1 cellular context compared by ENCODE assay signal in the genomic region with DNA sequence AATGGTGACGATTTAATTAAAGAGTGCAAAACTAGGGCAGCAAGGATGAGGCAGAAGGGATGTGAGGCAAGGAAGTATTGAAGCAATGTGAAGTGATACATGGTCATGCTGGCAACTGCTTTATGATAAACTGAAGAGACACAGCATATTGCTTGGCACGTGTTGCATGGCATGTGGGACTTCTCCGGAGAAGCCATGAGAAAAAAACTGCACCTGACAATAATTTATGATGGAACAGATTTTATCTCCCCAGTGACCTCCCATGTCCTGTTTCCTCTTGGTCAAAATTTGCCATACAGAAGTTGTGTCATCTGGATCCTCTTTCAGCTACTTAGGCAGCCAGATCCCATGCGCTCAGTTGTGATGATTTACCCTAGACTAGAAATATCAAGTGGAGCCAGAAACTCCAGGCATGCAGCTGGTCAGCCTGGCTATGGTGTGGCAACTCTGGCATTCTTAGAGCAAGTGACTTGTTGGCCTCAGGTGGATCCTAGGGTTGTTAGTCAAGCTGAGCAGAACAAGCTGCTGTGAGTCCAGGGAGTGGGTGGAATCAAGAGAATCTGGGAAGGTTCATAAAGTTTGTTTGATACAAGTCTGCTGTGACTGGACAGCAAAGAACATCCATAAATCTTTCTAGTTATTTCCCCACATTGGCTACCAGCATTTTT.
TF ChIP-seq lines count a peak whose summit lies in the region.

No MANE protein-coding gene starts in this region.

TF ChIP-seq in IMR-90, 13 proteins besides CTCF, POLR2A, EP300 and RAD21:
- TF ChIP-seq, protein P1, sequence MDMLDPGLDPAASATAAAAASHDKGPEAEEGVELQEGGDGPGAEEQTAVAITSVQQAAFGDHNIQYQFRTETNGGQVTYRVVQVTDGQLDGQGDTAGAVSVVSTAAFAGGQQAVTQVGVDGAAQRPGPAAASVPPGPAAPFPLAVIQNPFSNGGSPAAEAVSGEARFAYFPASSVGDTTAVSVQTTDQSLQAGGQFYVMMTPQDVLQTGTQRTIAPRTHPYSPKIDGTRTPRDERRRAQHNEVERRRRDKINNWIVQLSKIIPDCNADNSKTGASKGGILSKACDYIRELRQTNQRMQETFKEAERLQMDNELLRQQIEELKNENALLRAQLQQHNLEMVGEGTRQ (IDR thresholded peaks at IDR 0.05; ENCODE audit: low read depth, low read length): no peak
- TF ChIP-seq MAZ (IDR thresholded peaks at IDR 0.05; ENCODE audit: borderline replicate concordance, low read depth, low read length): no peak
- no peak for TF ChIP-seq FOS (IDR thresholded peaks at IDR 0.05; ENCODE audit: low read depth, low read length)
- TF ChIP-seq, protein P2, sequence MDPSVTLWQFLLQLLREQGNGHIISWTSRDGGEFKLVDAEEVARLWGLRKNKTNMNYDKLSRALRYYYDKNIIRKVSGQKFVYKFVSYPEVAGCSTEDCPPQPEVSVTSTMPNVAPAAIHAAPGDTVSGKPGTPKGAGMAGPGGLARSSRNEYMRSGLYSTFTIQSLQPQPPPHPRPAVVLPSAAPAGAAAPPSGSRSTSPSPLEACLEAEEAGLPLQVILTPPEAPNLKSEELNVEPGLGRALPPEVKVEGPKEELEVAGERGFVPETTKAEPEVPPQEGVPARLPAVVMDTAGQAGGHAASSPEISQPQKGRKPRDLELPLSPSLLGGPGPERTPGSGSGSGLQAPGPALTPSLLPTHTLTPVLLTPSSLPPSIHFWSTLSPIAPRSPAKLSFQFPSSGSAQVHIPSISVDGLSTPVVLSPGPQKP (IDR thresholded peaks at IDR 0.05; ENCODE audit: borderline replicate concordance, low read depth, low read length): no peak
- TF ChIP-seq SMC3 (IDR thresholded peaks at IDR 0.05; ENCODE audit: low read depth, low read length): no peak
- no peak for TF ChIP-seq NFE2L2 (IDR thresholded peaks at IDR 0.05; ENCODE audit: low read depth, low read length)
- no peak for TF ChIP-seq RCOR1 (IDR thresholded peaks at IDR 0.05; ENCODE audit: insufficient replicate concordance, low read length)
- no peak for TF ChIP-seq CEBPB (IDR thresholded peaks at IDR 0.05; ENCODE audit: low read depth, low read length)
- TF ChIP-seq CHD1 (IDR thresholded peaks at IDR 0.05; ENCODE audit: low read depth, low read length): no peak
- TF ChIP-seq RFX5 (IDR thresholded peaks at IDR 0.05; ENCODE audit: low read depth, low read length): no peak
- no peak for TF ChIP-seq BHLHE40 (IDR thresholded peaks at IDR 0.05; ENCODE audit: low read depth, low read length)
- TF ChIP-seq MXI1 (IDR thresholded peaks at IDR 0.05; ENCODE audit: borderline replicate concordance, low read depth, low read length): no peak
- TF ChIP-seq MAFK (IDR thresholded peaks at IDR 0.05; ENCODE audit: low read depth, low read length): no peak
TF ChIP-seq in IMR-90: peak in this region for 0.
